ENCODE assay signal across 26 cellular contexts in genomic region chr17:40118093-40118492, GRCh38. TPM values are rescaled to one million over a fixed set of nuclear protein-coding genes. Genes with fewer than 3 reads are reported as not detected.
A peak's percentile ranks its signal among the peaks of the same experiment; 100 is the strongest.
DNase-seq lines count a peak whose midpoint lies in the region; ATAC-seq and TF ChIP-seq lines count a peak whose summit lies in the region.
"Had no signal": no experiment of that assay in that cellular context is flagged by ENCODE, and none has a peak within 500 bp of the region (broad histone marks: within the 10 kb centered on the region; RNA-seq: fewer than 3 reads in every experiment).

No MANE protein-coding gene starts in this region.

- no peak for TF ChIP-seq CTCF in NB4 (IDR thresholded peaks at IDR 0.05; ENCODE audit: low read depth, low read length)
- TF ChIP-seq CTCF in progenitor cell of endocrine pancreas (IDR thresholded peaks at IDR 0.05; ENCODE audit: unreplicated experiment), result no peak

- H3K36me3 Mint-ChIP-seq in activated naive CD8-positive, alpha-beta T cell, result no peaks in the 10 kb centered on the region
- no peaks in the 10 kb centered on the region for H3K36me3 Mint-ChIP-seq in activated naive CD8-positive, alpha-beta T cell treated with anti-CD3 and anti-CD28 coated beads, Interleukin-2, amount 50 U/mL, for 24 hours (ENCODE audit: low read depth)
- H3K36me3 Mint-ChIP-seq in activated T-helper 17 cell treated with anti-CD3 and anti-CD28 coated beads, Interleukin-2, amount 50 U/mL, for 72 hours (ENCODE audit: low read depth), result peaks cover 12% of the 10 kb centered on the region
- no peaks in the 10 kb centered on the region for H3K36me3 Mint-ChIP-seq in progenitor cell of endocrine pancreas (ENCODE audit: insufficient read depth)

- H3K4me3 Mint-ChIP-seq in activated naive CD8-positive, alpha-beta T cell, result no peak overlapping the region
- H3K4me3 Mint-ChIP-seq in activated naive CD8-positive, alpha-beta T cell treated with anti-CD3 and anti-CD28 coated beads, Interleukin-2, amount 50 U/mL, for 24 hours, result no peak overlapping the region
- H3K4me3 Mint-ChIP-seq in activated T-helper 17 cell treated with anti-CD3 and anti-CD28 coated beads, Interleukin-2, amount 50 U/mL, for 72 hours, result no peak overlapping the region
- no peak overlapping the region for H3K4me3 Mint-ChIP-seq in progenitor cell of endocrine pancreas (ENCODE audit: low read depth)
- H3K4me3 Mint-ChIP-seq: activated CD4-positive, alpha-beta memory T cell treated with anti-CD3 and anti-CD28 coated beads for 36 hours; T-helper 1 cell treated with Interleukin-12 subunit alpha and Interleukin-12 subunit beta and Interleukin-4 antibody, amounts not matched to agents 30 μg/mL and 1 μg/mL, for 36 hours had no signal

- H3K4me3 ChIP-seq in NB4 (ENCODE audit: low read depth, low read length), result no peak overlapping the region
- H3K4me3 ChIP-seq: A549; BLaER1 treated with 17β-estradiol and CSF1 and Interleukin-3, amounts not matched to agents 10 nM and 100 nM; pancreas had no signal

- H3K4me1 Mint-ChIP-seq in activated naive CD8-positive, alpha-beta T cell (ENCODE audit: low read depth), result peaks cover 20% of the 10 kb centered on the region
- H3K4me1 Mint-ChIP-seq in activated naive CD8-positive, alpha-beta T cell treated with anti-CD3 and anti-CD28 coated beads, Interleukin-2, amount 50 U/mL, for 24 hours, result peaks cover 22% of the 10 kb centered on the region
- peaks cover 15% of the 10 kb centered on the region for H3K4me1 Mint-ChIP-seq in activated T-helper 17 cell treated with anti-CD3 and anti-CD28 coated beads, Interleukin-2, amount 50 U/mL, for 72 hours
- H3K4me1 Mint-ChIP-seq in progenitor cell of endocrine pancreas (ENCODE audit: low read depth), result peaks cover 26% of the 10 kb centered on the region

- no peaks in the 10 kb centered on the region for H3K9me3 Mint-ChIP-seq in activated naive CD8-positive, alpha-beta T cell (ENCODE audit: low read depth)
- H3K9me3 Mint-ChIP-seq in activated naive CD8-positive, alpha-beta T cell treated with anti-CD3 and anti-CD28 coated beads, Interleukin-2, amount 50 U/mL, for 24 hours, result no peaks in the 10 kb centered on the region
- H3K9me3 Mint-ChIP-seq in activated T-helper 17 cell treated with anti-CD3 and anti-CD28 coated beads, Interleukin-2, amount 50 U/mL, for 72 hours, result no peaks in the 10 kb centered on the region
- no peaks in the 10 kb centered on the region for H3K9me3 Mint-ChIP-seq in progenitor cell of endocrine pancreas (ENCODE audit: low read depth)
- H3K9me3 Mint-ChIP-seq: activated CD4-positive, alpha-beta memory T cell treated with anti-CD3 and anti-CD28 coated beads for 36 hours; T-helper 1 cell treated with Interleukin-12 subunit alpha and Interleukin-12 subunit beta and Interleukin-4 antibody, amounts not matched to agents 30 μg/mL and 1 μg/mL, for 36 hours had no signal

- H3K27me3 Mint-ChIP-seq in activated naive CD8-positive, alpha-beta T cell, result no peaks in the 10 kb centered on the region
- H3K27me3 Mint-ChIP-seq in activated naive CD8-positive, alpha-beta T cell treated with anti-CD3 and anti-CD28 coated beads, Interleukin-2, amount 50 U/mL, for 24 hours, result peaks cover 2% of the 10 kb centered on the region
- no peaks in the 10 kb centered on the region for H3K27me3 Mint-ChIP-seq in activated T-helper 17 cell treated with anti-CD3 and anti-CD28 coated beads, Interleukin-2, amount 50 U/mL, for 72 hours
- no peaks in the 10 kb centered on the region for H3K27me3 Mint-ChIP-seq in progenitor cell of endocrine pancreas
- H3K27me3 Mint-ChIP-seq: activated CD4-positive, alpha-beta memory T cell treated with anti-CD3 and anti-CD28 coated beads for 36 hours had no signal

- DNase-seq in activated naive CD8-positive, alpha-beta T cell treated with anti-CD3 and anti-CD28 coated beads, Interleukin-2, amount 50 U/mL, for 24 hours, result no peak
- DNase-seq in NB4 (ENCODE audit: low read depth) (peak; percentile 65), progenitor cell of endocrine pancreas (ENCODE audit: low spot score, unreplicated experiment) (no peak), superior temporal gyrus (ENCODE audit: extremely low spot score) (no peak)
- DNase-seq: activated CD4-positive, alpha-beta memory T cell treated with anti-CD3 and anti-CD28 coated beads for 36 hours; activated naive CD4-positive, alpha-beta T cell treated with anti-CD3 and anti-CD28 coated beads, Interleukin-2, amount 50 U/mL, for 16 hours; activated T-cell treated with anti-CD3 and anti-CD28 coated beads, Interleukin-2, amount 50 U/mL, for 1 hour; DMS 273 treated with DMSO at 0.1 percent for 48 hours; effector CD8-positive, alpha-beta T cell; hippocampal formation; left ventricle myocardium superior; NCI-H1417; NCI-H69; pancreas; SHP77 treated with DMSO at 0.1 percent for 48 hours; stimulated activated CD4-positive, alpha-beta T cell treated with anti-CD3 and anti-CD28 coated beads, Interleukin-15, amount 100 ng/mL, for 24 hours; WERI-Rb-1 had no signal

- peak overlapping the region; percentile 1 for H3K27ac Mint-ChIP-seq in activated naive CD8-positive, alpha-beta T cell
- H3K27ac Mint-ChIP-seq in activated naive CD8-positive, alpha-beta T cell treated with anti-CD3 and anti-CD28 coated beads, Interleukin-2, amount 50 U/mL, for 24 hours, result no peak overlapping the region
- peak overlapping the region; percentile 7 for H3K27ac Mint-ChIP-seq in activated T-helper 17 cell treated with anti-CD3 and anti-CD28 coated beads, Interleukin-2, amount 50 U/mL, for 72 hours
- H3K27ac Mint-ChIP-seq in progenitor cell of endocrine pancreas, result peak overlapping the region; percentile 73
- H3K27ac Mint-ChIP-seq: activated CD4-positive, alpha-beta memory T cell treated with anti-CD3 and anti-CD28 coated beads for 36 hours; T-helper 1 cell treated with Interleukin-12 subunit alpha and Interleukin-12 subunit beta and Interleukin-4 antibody, amounts not matched to agents 30 μg/mL and 1 μg/mL, for 36 hours had no signal

- no peak for TF ChIP-seq POLR2A in NB4 (IDR thresholded peaks at IDR 0.05; ENCODE audit: extremely low read depth, insufficient read length)

- no peak for ATAC-seq in activated naive CD8-positive, alpha-beta T cell treated with anti-CD3 and anti-CD28 coated beads, Interleukin-2, amount 50 U/mL, for 24 hours
- ATAC-seq in activated T-helper 17 cell treated with anti-CD3 and anti-CD28 coated beads, Interleukin-2, amount 50 U/mL, for 72 hours (replicated peaks), result no peak
- ATAC-seq in GM18502 (IDR thresholded peaks at IDR 0.05; ENCODE audit: poor library complexity, unreplicated experiment), result no peak
- ATAC-seq in SK-N-SH treated with all-trans-retinoic acid at 6 μM for 48 hours, result no peak
- ATAC-seq: A549, esophagus mucosa, left ventricle myocardium superior, pancreas, sciatic nerve had no signal

TF ChIP-seq in SK-N-SH treated with all-trans-retinoic acid at 6 μM for 48 hours, 23 proteins besides CTCF, POLR2A, EP300 and RAD21:
- no peak for TF ChIP-seq BACH2 (CRISPR knock-in tag; IDR thresholded peaks at IDR 0.05; ENCODE audit: borderline replicate concordance)

RNA-seq across cellular contexts. Expression of gene MSL1, which starts 3.7 kb away (rescaled TPM):
- 100 to 1,000 TPM in 1 of 2 donors, 10 to 100 TPM in 1; 80.5 to 114 TPM for total RNA-seq in activated T-helper 17 cell treated with anti-CD3 and anti-CD28 coated beads, Interleukin-2, amount 50 U/mL, for 72 hours
- 137 and 143 TPM in 2 replicates for total RNA-seq in progenitor cell of endocrine pancreas

RNA-seq across cellular contexts. Expression of gene NR1D1, which starts 17.7 kb away (rescaled TPM):
- total RNA-seq in activated T-helper 17 cell treated with anti-CD3 and anti-CD28 coated beads, Interleukin-2, amount 50 U/mL, for 72 hours, result 10 to 100 TPM; 12.2 to 21.8 TPM
- total RNA-seq in progenitor cell of endocrine pancreas, result 2.4 and 2.6 TPM in 2 replicates

RNA-seq across cellular contexts. Expression of gene CASC3, which starts 22.2 kb away (rescaled TPM):
- total RNA-seq in activated T-helper 17 cell treated with anti-CD3 and anti-CD28 coated beads, Interleukin-2, amount 50 U/mL, for 72 hours, result 100 to 1,000 TPM; 110 to 244 TPM
- total RNA-seq in progenitor cell of endocrine pancreas, result 121 and 122 TPM in 2 replicates

RNA-seq across cellular contexts. Expression of gene THRA, which starts 55.3 kb away (rescaled TPM):
- 10 to 100 TPM; 10.3 to 14.4 TPM for total RNA-seq in activated T-helper 17 cell treated with anti-CD3 and anti-CD28 coated beads, Interleukin-2, amount 50 U/mL, for 72 hours
- total RNA-seq in progenitor cell of endocrine pancreas, result 21.3 and 25.0 TPM in 2 replicates

RNA-seq across cellular contexts. Expression of gene RAPGEFL1, which starts 59.2 kb away (rescaled TPM):
- 1 to 10 TPM; 9.4 to 9.9 TPM for total RNA-seq in activated T-helper 17 cell treated with anti-CD3 and anti-CD28 coated beads, Interleukin-2, amount 50 U/mL, for 72 hours
- 17.0 and 18.3 TPM in 2 replicates for total RNA-seq in progenitor cell of endocrine pancreas
